Comparison of ENCODE assay signal across 18 cellular contexts in the genomic region with DNA sequence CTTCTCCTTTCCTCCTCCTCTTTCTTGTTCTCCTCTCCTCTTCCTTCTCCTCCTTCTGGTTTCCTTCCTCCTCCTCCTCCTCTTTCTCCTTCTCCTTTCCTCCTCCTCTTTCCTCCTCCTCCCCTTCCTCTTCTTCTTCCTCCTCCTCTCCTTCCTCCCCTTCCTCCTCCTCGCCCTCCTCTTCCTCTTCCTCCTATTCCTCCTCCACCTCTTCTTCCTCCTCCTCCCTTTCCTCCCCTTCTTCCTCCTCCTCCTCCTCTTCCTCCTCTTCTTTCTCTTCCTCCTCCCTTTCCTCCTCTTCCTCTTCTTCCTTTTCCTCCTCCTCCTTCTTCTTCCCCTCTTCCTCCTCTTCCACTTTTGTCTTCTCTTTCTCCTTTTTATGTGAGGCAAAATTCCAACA. TPM values are rescaled to one million over a fixed set of nuclear protein-coding genes. Genes with fewer than 3 reads are reported as not detected.
DNase-seq lines count a peak whose midpoint lies in the region; ATAC-seq and TF ChIP-seq lines count a peak whose summit lies in the region.
"Had no signal": no experiment of that assay in that cellular context is flagged by ENCODE, and none has a peak within 500 bp of the region (broad histone marks: within the 10 kb centered on the region; RNA-seq: fewer than 3 reads in every experiment).

No MANE protein-coding gene starts in this region.

- H3K9me3 ChIP-seq in neural progenitor cell (ENCODE audit: low read depth): no peaks in the 10 kb centered on the region
- H3K9me3 ChIP-seq: BLaER1 had no signal

- peaks cover 72% of the 10 kb centered on the region for H3K36me3 Mint-ChIP-seq in T-helper 2 cell treated with Interferon-gamma antibody and Interleukin-4, amounts not matched to agents 5 μg/mL and 100 μg/mL, for 36 hours (ENCODE audit: low read depth)
- peaks cover 18% of the 10 kb centered on the region for H3K36me3 Mint-ChIP-seq in natural killer cell
- H3K36me3 Mint-ChIP-seq in natural killer cell treated with Interleukin-12 subunit alpha and Interleukin-12 subunit beta and Interleukin-15 and Interleukin-18, amount 100 ng/mL, for 72 hours: peaks cover 28% of the 10 kb centered on the region
- H3K36me3 Mint-ChIP-seq in endothelial cell (ENCODE audit: low read depth, unreplicated experiment): peaks cover 17% of the 10 kb centered on the region
- H3K36me3 Mint-ChIP-seq in neural progenitor cell: no peaks in the 10 kb centered on the region

- no peak overlapping the region for H2AFZ ChIP-seq in neural progenitor cell (replicated peaks)

- no peaks in the 10 kb centered on the region for H3K36me3 ChIP-seq in neural progenitor cell

- H3K4me2 ChIP-seq in neural progenitor cell: no peak overlapping the region
- H3K4me2 ChIP-seq: BLaER1, KMS-11 had no signal

- intact Hi-C loops in natural killer cell (cut with micrococcal nuclease): no loop called here

- H3K9me3 Mint-ChIP-seq in T-helper 2 cell treated with Interferon-gamma antibody and Interleukin-4, amounts not matched to agents 5 μg/mL and 100 μg/mL, for 36 hours: no peaks in the 10 kb centered on the region
- no peaks in the 10 kb centered on the region for H3K9me3 Mint-ChIP-seq in natural killer cell
- H3K9me3 Mint-ChIP-seq in natural killer cell treated with Interleukin-12 subunit alpha and Interleukin-12 subunit beta and Interleukin-15 and Interleukin-18, amount 100 ng/mL, for 72 hours: no peaks in the 10 kb centered on the region
- peaks cover 46% of the 10 kb centered on the region for H3K9me3 Mint-ChIP-seq in endothelial cell (ENCODE audit: unreplicated experiment)
- H3K9me3 Mint-ChIP-seq in neural progenitor cell: peaks cover 3% of the 10 kb centered on the region

- H3K79me2 ChIP-seq in neural progenitor cell (ENCODE audit: low read depth): no peaks in the 10 kb centered on the region

- H3F3A ChIP-seq in neural progenitor cell (ENCODE audit: low read depth): no peaks in the 10 kb centered on the region

- no peaks in the 10 kb centered on the region for H3K27me3 Mint-ChIP-seq in T-helper 2 cell treated with Interferon-gamma antibody and Interleukin-4, amounts not matched to agents 5 μg/mL and 100 μg/mL, for 36 hours (ENCODE audit: low read depth)
- H3K27me3 Mint-ChIP-seq in natural killer cell (ENCODE audit: low read depth in 2 of 2): no peaks in the 10 kb centered on the region
- no peaks in the 10 kb centered on the region for H3K27me3 Mint-ChIP-seq in natural killer cell treated with Interleukin-12 subunit alpha and Interleukin-12 subunit beta and Interleukin-15 and Interleukin-18, amount 100 ng/mL, for 72 hours
- H3K27me3 Mint-ChIP-seq in endothelial cell (ENCODE audit: unreplicated experiment): peaks cover 3% of the 10 kb centered on the region
- peaks cover 15% of the 10 kb centered on the region for H3K27me3 Mint-ChIP-seq in neural progenitor cell (ENCODE audit: insufficient read depth, low read depth)

- H4K20me1 ChIP-seq in neural progenitor cell (ENCODE audit: low read depth): no peaks in the 10 kb centered on the region

- no peak overlapping the region for H3K9ac ChIP-seq in neural progenitor cell
- H3K9ac ChIP-seq: BLaER1, KMS-11 had no signal

- no peak overlapping the region for H3K4me3 ChIP-seq in neural progenitor cell
- H3K4me3 ChIP-seq: BLaER1 had no signal

- H3K27ac Mint-ChIP-seq in T-helper 2 cell treated with Interferon-gamma antibody and Interleukin-4, amounts not matched to agents 5 μg/mL and 100 μg/mL, for 36 hours: peak overlapping the region; percentile 22
- H3K27ac Mint-ChIP-seq in natural killer cell: peak overlapping the region; percentile 1 to 75
- peak overlapping the region in 1 of 2 donors; percentile 80 for H3K27ac Mint-ChIP-seq in natural killer cell treated with Interleukin-12 subunit alpha and Interleukin-12 subunit beta and Interleukin-15 and Interleukin-18, amount 100 ng/mL, for 72 hours
- no peak overlapping the region for H3K27ac Mint-ChIP-seq in endothelial cell (ENCODE audit: unreplicated experiment)
- H3K27ac Mint-ChIP-seq in neural progenitor cell: no peak overlapping the region
- H3K27ac Mint-ChIP-seq: HFFc6 had no signal

- no peak for DNase-seq in T-helper 2 cell treated with Interferon-gamma antibody and Interleukin-4, amounts not matched to agents 5 μg/mL and 100 μg/mL, for 36 hours (ENCODE audit: low spot score)
- DNase-seq in T-helper 2 cell (no peak), natural killer cell (no peak), endothelial cell (ENCODE audit: low spot score) (no peak), ecto neural progenitor cell (ENCODE audit: low spot score) (no peak), neural progenitor cell (ENCODE audit: low spot score) (no peak), GM20000 (ENCODE audit: low spot score) (no peak)
- DNase-seq in natural killer cell treated with Interleukin-12 subunit alpha and Interleukin-12 subunit beta and Interleukin-15 and Interleukin-18, amount 100 ng/mL, for 72 hours (ENCODE audit: low spot score): no peak
- DNase-seq: GOT3, HFFc6, NCI-H1092, NCI-H1694 treated with DMSO at 0.1 percent for 48 hours, NCI-H446, PC-3 had no signal

- H3K4me3 Mint-ChIP-seq in T-helper 2 cell treated with Interferon-gamma antibody and Interleukin-4, amounts not matched to agents 5 μg/mL and 100 μg/mL, for 36 hours: no peak overlapping the region
- H3K4me3 Mint-ChIP-seq in natural killer cell (no peak overlapping the region), endothelial cell (ENCODE audit: unreplicated experiment) (peak overlapping the region; percentile 78), neural progenitor cell (no peak overlapping the region)
- no peak overlapping the region for H3K4me3 Mint-ChIP-seq in natural killer cell treated with Interleukin-12 subunit alpha and Interleukin-12 subunit beta and Interleukin-15 and Interleukin-18, amount 100 ng/mL, for 72 hours
- H3K4me3 Mint-ChIP-seq: HFFc6 had no signal

- no peaks in the 10 kb centered on the region for H3K4me1 ChIP-seq in neural progenitor cell

- H3K27ac ChIP-seq in neural progenitor cell: no peak overlapping the region
- H3K27ac ChIP-seq: 22Rv1, BLaER1, KMS-11 had no signal

- peaks cover 15% of the 10 kb centered on the region for H3K4me1 Mint-ChIP-seq in T-helper 2 cell treated with Interferon-gamma antibody and Interleukin-4, amounts not matched to agents 5 μg/mL and 100 μg/mL, for 36 hours (ENCODE audit: low read depth)
- peaks cover 0 to 24% of the 10 kb centered on the region in 2 donors for H3K4me1 Mint-ChIP-seq in natural killer cell
- H3K4me1 Mint-ChIP-seq in natural killer cell treated with Interleukin-12 subunit alpha and Interleukin-12 subunit beta and Interleukin-15 and Interleukin-18, amount 100 ng/mL, for 72 hours (ENCODE audit: low read depth in 2 of 2): peaks cover 4 to 30% of the 10 kb centered on the region in 2 donors
- no peaks in the 10 kb centered on the region for H3K4me1 Mint-ChIP-seq in endothelial cell (ENCODE audit: unreplicated experiment)
- no peaks in the 10 kb centered on the region for H3K4me1 Mint-ChIP-seq in neural progenitor cell

- no peak for ATAC-seq in natural killer cell
- no peak for ATAC-seq in natural killer cell treated with Interleukin-12 subunit alpha and Interleukin-12 subunit beta and Interleukin-15 and Interleukin-18, amount 100 ng/mL, for 72 hours
- ATAC-seq: PC-3 had no signal

- H3K27me3 ChIP-seq in neural progenitor cell: no peaks in the 10 kb centered on the region
- H3K27me3 ChIP-seq: BLaER1 had no signal

- TF ChIP-seq CTCF in natural killer cell (IDR thresholded peaks at IDR 0.05): no peak
- TF ChIP-seq CTCF in endothelial cell (IDR thresholded peaks at IDR 0.05; ENCODE audit: unreplicated experiment): no peak
- no peak for TF ChIP-seq CTCF in neural progenitor cell (IDR thresholded peaks at IDR 0.05)
- no peak for TF ChIP-seq CTCF in GM20000 (IDR thresholded peaks at IDR 0.05; ENCODE audit: extremely low read depth, missing control alignments)

RNA-seq across cellular contexts. Expression of a gene that starts 55.0 kb away (rescaled TPM):
- 10 to 100 TPM in 2 of 3 donors, 1 to 10 TPM in 1; 2.6 to 13.7 (median 13.0) TPM for total RNA-seq in natural killer cell
- 1 to 10 TPM in 1 of 2 donors, under 1 TPM in 1; 1.00 to 2.0 TPM for total RNA-seq in natural killer cell treated with Interleukin-12 subunit alpha and Interleukin-12 subunit beta and Interleukin-15 and Interleukin-18, amount 100 ng/mL, for 72 hours
- not detected for total RNA-seq in endothelial cell (ENCODE audit: unreplicated experiment)
- total RNA-seq in neural progenitor cell (ENCODE audit: low replicate concordance): not detected in 2 replicates
- total RNA-seq: MCF 10A, PC-3 had no signal

RNA-seq across cellular contexts. Expression of a gene that starts 59.9 kb away (rescaled TPM):
- total RNA-seq in natural killer cell (100 to 1,000 TPM; 141 to 167 (median 164) TPM), endothelial cell (ENCODE audit: unreplicated experiment) (not detected), neural progenitor cell (ENCODE audit: low replicate concordance) (0.15 TPM in 1 of 2 replicates, not detected in the other)
- 100 to 1,000 TPM; 166 to 167 TPM for total RNA-seq in natural killer cell treated with Interleukin-12 subunit alpha and Interleukin-12 subunit beta and Interleukin-15 and Interleukin-18, amount 100 ng/mL, for 72 hours
- total RNA-seq: HFFc6, MCF 10A had no signal

Comparison
In these comparisons a context has a peak if more than half of its experiments do, and no peak if none do; other contexts are left out.
1. H3K27ac Mint-ChIP-seq: peak in T-helper 2 cell treated with Interferon-gamma antibody and Interleukin-4, amounts not matched to agents 5 μg/mL and 100 μg/mL, for 36 hours (single experiment) and natural killer cell (2 of 2); none in endothelial cell (single experiment) and neural progenitor cell (single experiment).
2. RNA of a gene that starts 59.9 kb away (total RNA-seq): 166 to 167 TPM in natural killer cell treated with Interleukin-12 subunit alpha and Interleukin-12 subunit beta and Interleukin-15 and Interleukin-18, amount 100 ng/mL, for 72 hours and 141 to 167 TPM in natural killer cell; not detected in endothelial cell (single experiment) and 0.15 TPM in neural progenitor cell; every median in the first group is over 100 times any median in the second.